2 cellular contexts compared by ENCODE assay signal in genomic region chr19:49983645-49984229, GRCh38.
A peak's percentile ranks its signal among the peaks of the same experiment; 100 is the strongest.
TF ChIP-seq lines count a peak whose summit lies in the region.

No MANE protein-coding gene starts in this region.

TF ChIP-seq in WTC11, 78 proteins besides CTCF, POLR2A, EP300 and RAD21:
- TF ChIP-seq ZNF423 (CRISPR knock-in tag; IDR thresholded peaks at IDR 0.05): peak; percentile 94
- TF ChIP-seq ZNF671 (CRISPR knock-in tag; IDR thresholded peaks at IDR 0.05): no peak
- no peak for TF ChIP-seq PRDM15 (CRISPR knock-in tag; IDR thresholded peaks at IDR 0.05)
- TF ChIP-seq NFYB (CRISPR knock-in tag; conservative IDR thresholded peaks at IDR 0.05; ENCODE audit: low read depth): no peak
- TF ChIP-seq GTF2I (CRISPR knock-in tag; conservative IDR thresholded peaks at IDR 0.05): no peak

TF ChIP-seq in HepG2, 621 proteins besides CTCF, POLR2A, EP300 and RAD21:
- TF ChIP-seq PTBP1 (IDR thresholded peaks at IDR 0.05; ENCODE audit: low read depth, low read length, poor library complexity, severe bottlenecking): no peak
- TF ChIP-seq SALL1 (CRISPR knock-in tag; IDR thresholded peaks at IDR 0.05): 0 out of 2 replicates have a peak, but pooled peaks have one; percentile 29
- TF ChIP-seq AGO1 (IDR thresholded peaks at IDR 0.05; ENCODE audit: low read depth, low read length, poor library complexity, severe bottlenecking): no peak
- no peak for TF ChIP-seq FLYWCH1 (CRISPR knock-in tag; IDR thresholded peaks at IDR 0.05)
- no peak for TF ChIP-seq SMAD9 (CRISPR knock-in tag; IDR thresholded peaks at IDR 0.05)
- TF ChIP-seq ZNF558 (CRISPR knock-in tag; IDR thresholded peaks at IDR 0.05; ENCODE audit: borderline replicate concordance): no peak
- peak; percentile 61; the same call in 1 of the 2 replicates for TF ChIP-seq KDM2A (CRISPR knock-in tag; IDR thresholded peaks at IDR 0.05; ENCODE audit: borderline replicate concordance, low read depth)
- no peak for TF ChIP-seq PLRG1 (conservative IDR thresholded peaks at IDR 0.05)
- peak; percentile 22; the same call in 1 of the 2 replicates for TF ChIP-seq NFATC3 (CRISPR knock-in tag; IDR thresholded peaks at IDR 0.05)
- no peak for TF ChIP-seq ZHX1 (CRISPR knock-in tag; IDR thresholded peaks at IDR 0.05; ENCODE audit: low read depth)
- TF ChIP-seq ZNF7 (CRISPR knock-in tag; IDR thresholded peaks at IDR 0.05): no peak
- peak; percentile 71 for TF ChIP-seq RBM22 (optimal IDR thresholded peaks at IDR 0.05; ENCODE audit: low read length)
- peak; percentile 96 for TF ChIP-seq STAG1 (CRISPR knock-in tag; IDR thresholded peaks at IDR 0.05)
- TF ChIP-seq ZNF768 (CRISPR knock-in tag; IDR thresholded peaks at IDR 0.05): no peak
- no peak for TF ChIP-seq FOXA1 (IDR thresholded peaks at IDR 0.05)
- TF ChIP-seq FOXA1 (CRISPR knock-in tag; IDR thresholded peaks at IDR 0.05): peak; percentile 29; the same call in 1 of the 2 replicates
- no peak for TF ChIP-seq RAD51 (IDR thresholded peaks at IDR 0.05; ENCODE audit: borderline replicate concordance)
- TF ChIP-seq ATRX (CRISPR knock-in tag; IDR thresholded peaks at IDR 0.05; ENCODE audit: borderline replicate concordance): no peak
- TF ChIP-seq ZNF543 (CRISPR knock-in tag; IDR thresholded peaks at IDR 0.05): no peak
- peak; percentile 49; the same call in 1 of the 2 replicates for TF ChIP-seq ZBTB33 (CRISPR knock-in tag; IDR thresholded peaks at IDR 0.05)
- 0 out of 2 replicates have a peak, but pooled peaks have one; percentile 8 for TF ChIP-seq PPARG (CRISPR knock-in tag; conservative IDR thresholded peaks at IDR 0.05)
- no peak for TF ChIP-seq SP1 (IDR thresholded peaks at IDR 0.05)
- no peak for TF ChIP-seq SP1 (CRISPR knock-in tag; IDR thresholded peaks at IDR 0.05)
- TF ChIP-seq ZNF780A (CRISPR knock-in tag; IDR thresholded peaks at IDR 0.05): no peak
- TF ChIP-seq MIER2 (CRISPR knock-in tag; IDR thresholded peaks at IDR 0.05): peak; percentile 78; the same call in 1 of the 2 replicates
- peak; percentile 91 for TF ChIP-seq SMC3 (IDR thresholded peaks at IDR 0.05; ENCODE audit: low read length)
- TF ChIP-seq FOSL2 (CRISPR knock-in tag; IDR thresholded peaks at IDR 0.05): 0 out of 2 replicates have a peak, but pooled peaks have one; percentile 13
- no peak for TF ChIP-seq SP4 (CRISPR knock-in tag; IDR thresholded peaks at IDR 0.05)
- no peak for TF ChIP-seq RCOR2 (CRISPR knock-in tag; IDR thresholded peaks at IDR 0.05)
- TF ChIP-seq MLX (CRISPR knock-in tag; IDR thresholded peaks at IDR 0.05): no peak
- no peak for TF ChIP-seq MYC (CRISPR knock-in tag; IDR thresholded peaks at IDR 0.05; ENCODE audit: borderline replicate concordance)
- no peak for TF ChIP-seq MBNL3 (CRISPR knock-in tag; conservative IDR thresholded peaks at IDR 0.05)
- peak; percentile 57 for TF ChIP-seq XRCC5 (optimal IDR thresholded peaks at IDR 0.05; ENCODE audit: low read length)
- no peak for TF ChIP-seq ZNF713 (CRISPR knock-in tag; IDR thresholded peaks at IDR 0.05)
- no peak for TF ChIP-seq KMT2A (CRISPR knock-in tag; IDR thresholded peaks at IDR 0.05)
- no peak for TF ChIP-seq HBP1 (CRISPR knock-in tag; IDR thresholded peaks at IDR 0.05; ENCODE audit: low read depth)
- TF ChIP-seq JARID2 (CRISPR knock-in tag; IDR thresholded peaks at IDR 0.05; ENCODE audit: insufficient replicate concordance): no peak
- no peak for TF ChIP-seq CENPX (CRISPR knock-in tag; IDR thresholded peaks at IDR 0.05)
- peak; percentile 29; the same call in 1 of the 2 replicates for TF ChIP-seq SAP130 (CRISPR knock-in tag; IDR thresholded peaks at IDR 0.05; ENCODE audit: low read depth)
- TF ChIP-seq POLR2G (IDR thresholded peaks at IDR 0.05; ENCODE audit: low read depth, low read length): 0 out of 2 replicates have a peak, but pooled peaks have one; percentile 31
- peak; percentile 64; the same call in 1 of the 2 replicates for TF ChIP-seq PATZ1 (CRISPR knock-in tag; IDR thresholded peaks at IDR 0.05)
- TF ChIP-seq MIXL1 (CRISPR knock-in tag; IDR thresholded peaks at IDR 0.05): 0 out of 2 replicates have a peak, but pooled peaks have one; percentile 48
- TF ChIP-seq FOXA3 (CRISPR knock-in tag; IDR thresholded peaks at IDR 0.05): 0 out of 2 replicates have a peak, but pooled peaks have one; percentile 15
- TF ChIP-seq GABPB1 (CRISPR knock-in tag; IDR thresholded peaks at IDR 0.05): no peak
- no peak for TF ChIP-seq ZKSCAN1 (IDR thresholded peaks at IDR 0.05; ENCODE audit: low read length)
- no peak for TF ChIP-seq SOX6 (IDR thresholded peaks at IDR 0.05)
- 0 out of 2 replicates have a peak, but pooled peaks have one; percentile 12 for TF ChIP-seq SOX6 (CRISPR knock-in tag; IDR thresholded peaks at IDR 0.05)
- TF ChIP-seq ZNF720 (CRISPR knock-in tag; IDR thresholded peaks at IDR 0.05): no peak
TF ChIP-seq in HepG2: peak in this region for 18.
